9 cellular contexts compared by ENCODE assay signal in the genomic region with DNA sequence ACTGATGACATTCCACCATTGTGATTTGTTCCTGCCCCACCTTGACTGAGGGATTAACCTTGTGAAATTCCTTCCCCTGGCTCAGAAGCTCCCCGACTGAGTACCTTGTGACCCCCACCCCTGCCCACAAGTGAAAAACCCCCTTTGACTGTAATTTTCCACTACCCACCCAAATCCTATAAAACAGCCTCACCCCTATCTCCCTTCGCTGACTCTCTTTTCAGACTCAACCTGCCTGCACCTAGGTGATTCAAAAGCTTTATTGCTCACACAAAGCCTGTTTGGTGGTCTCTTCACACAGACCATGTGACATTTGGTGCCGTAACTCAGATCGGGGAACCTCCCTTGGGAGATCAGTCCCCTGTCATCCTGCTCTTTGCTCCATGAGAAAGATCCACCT. TPM values are rescaled to one million over a fixed set of nuclear protein-coding genes. Genes with fewer than 3 reads are reported as not detected.
"Had no signal": no experiment of that assay in that cellular context is flagged by ENCODE, and none has a peak within 500 bp of the region (broad histone marks: within the 10 kb centered on the region; RNA-seq: fewer than 3 reads in every experiment).

No MANE protein-coding gene starts in this region.

RNA-seq across cellular contexts. Expression of gene SELL, which starts 28.3 kb away (rescaled TPM):
- total RNA-seq: bronchial epithelial cell, foreskin keratinocyte had no signal
- polyA plus RNA-seq: foreskin keratinocyte had no signal

RNA-seq across cellular contexts. Expression of gene SELE, which starts 50.7 kb away (rescaled TPM):
- total RNA-seq: activated CD4-positive, alpha-beta memory T cell treated with anti-CD3 and anti-CD28 coated beads, Interleukin-2, amount 10 ng/mL, durations not matched to agents 7 days and 5 days; activated CD4-positive, alpha-beta T cell treated with anti-CD3 and anti-CD28 coated beads, Interleukin-2, amount 10 ng/mL, durations not matched to agents 7 days and 5 days; activated naive CD4-positive, alpha-beta T cell treated with anti-CD3 and anti-CD28 coated beads, Interleukin-2, amount 50 U/mL, for 72 hours; astrocyte; bronchial epithelial cell; foreskin keratinocyte; T-helper 1 cell treated with Interleukin-12 subunit alpha and Interleukin-12 subunit beta and Interleukin-4 antibody, amounts not matched to agents 30 ng/mL and 1 ng/mL, for 36 hours; T-helper 2 cell treated with Interferon-gamma antibody and Interleukin-4, amounts not matched to agents 100 ng/mL and 5 ng/mL, for 36 hours; WTC11 had no signal
- polyA plus RNA-seq: foreskin keratinocyte had no signal

RNA-seq across cellular contexts. Expression of gene SELP, which starts 53.2 kb away (rescaled TPM):
- total RNA-seq: astrocyte, bronchial epithelial cell, foreskin keratinocyte had no signal
- polyA plus RNA-seq: foreskin keratinocyte had no signal
